Comparison of ENCODE assay signal across 2 cellular contexts in the genomic region with DNA sequence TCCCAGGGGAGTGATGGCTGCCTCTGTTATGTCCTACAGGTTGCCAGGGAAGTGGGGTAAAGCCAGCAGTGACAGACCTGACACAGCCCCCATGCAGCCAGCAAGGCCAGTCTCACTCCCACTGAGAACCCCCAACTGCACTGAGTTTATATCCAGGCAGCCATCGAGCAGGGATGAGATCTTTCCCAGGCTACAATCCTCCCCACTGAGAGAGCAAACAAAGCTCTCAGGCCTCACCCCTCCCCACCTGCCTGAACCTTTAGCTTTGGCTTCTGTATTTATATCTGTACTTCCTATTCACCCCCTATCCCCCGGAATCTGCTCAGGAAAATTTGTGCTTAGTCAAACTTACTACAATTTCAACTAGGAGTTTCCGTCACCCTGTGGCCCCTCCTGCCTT.
TF ChIP-seq lines count a peak whose summit lies in the region.

No MANE protein-coding gene starts in this region.

TF ChIP-seq in GM23338, 12 proteins besides CTCF, POLR2A, EP300 and RAD21 (continues in another document):
- TF ChIP-seq, protein P1, sequence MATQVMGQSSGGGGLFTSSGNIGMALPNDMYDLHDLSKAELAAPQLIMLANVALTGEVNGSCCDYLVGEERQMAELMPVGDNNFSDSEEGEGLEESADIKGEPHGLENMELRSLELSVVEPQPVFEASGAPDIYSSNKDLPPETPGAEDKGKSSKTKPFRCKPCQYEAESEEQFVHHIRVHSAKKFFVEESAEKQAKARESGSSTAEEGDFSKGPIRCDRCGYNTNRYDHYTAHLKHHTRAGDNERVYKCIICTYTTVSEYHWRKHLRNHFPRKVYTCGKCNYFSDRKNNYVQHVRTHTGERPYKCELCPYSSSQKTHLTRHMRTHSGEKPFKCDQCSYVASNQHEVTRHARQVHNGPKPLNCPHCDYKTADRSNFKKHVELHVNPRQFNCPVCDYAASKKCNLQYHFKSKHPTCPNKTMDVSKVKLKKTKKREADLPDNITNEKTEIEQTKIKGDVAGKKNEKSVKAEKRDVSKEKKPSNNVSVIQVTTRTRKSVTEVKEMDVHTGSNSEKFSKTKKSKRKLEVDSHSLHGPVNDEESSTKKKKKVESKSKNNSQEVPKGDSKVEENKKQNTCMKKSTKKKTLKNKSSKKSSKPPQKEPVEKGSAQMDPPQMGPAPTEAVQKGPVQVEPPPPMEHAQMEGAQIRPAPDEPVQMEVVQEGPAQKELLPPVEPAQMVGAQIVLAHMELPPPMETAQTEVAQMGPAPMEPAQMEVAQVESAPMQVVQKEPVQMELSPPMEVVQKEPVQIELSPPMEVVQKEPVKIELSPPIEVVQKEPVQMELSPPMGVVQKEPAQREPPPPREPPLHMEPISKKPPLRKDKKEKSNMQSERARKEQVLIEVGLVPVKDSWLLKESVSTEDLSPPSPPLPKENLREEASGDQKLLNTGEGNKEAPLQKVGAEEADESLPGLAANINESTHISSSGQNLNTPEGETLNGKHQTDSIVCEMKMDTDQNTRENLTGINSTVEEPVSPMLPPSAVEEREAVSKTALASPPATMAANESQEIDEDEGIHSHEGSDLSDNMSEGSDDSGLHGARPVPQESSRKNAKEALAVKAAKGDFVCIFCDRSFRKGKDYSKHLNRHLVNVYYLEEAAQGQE (IDR thresholded peaks at IDR 0.05; ENCODE audit: unreplicated experiment) = no peak
- TF ChIP-seq ZNF331 (CRISPR knock-in tag; IDR thresholded peaks at IDR 0.05; ENCODE audit: low read depth) = no peak
- TF ChIP-seq EZH2 (IDR thresholded peaks at IDR 0.05; ENCODE audit: low read depth, unreplicated experiment) = no peak
- no peak for TF ChIP-seq NANOG (IDR thresholded peaks at IDR 0.05; ENCODE audit: borderline replicate concordance)
- TF ChIP-seq, protein P2, sequence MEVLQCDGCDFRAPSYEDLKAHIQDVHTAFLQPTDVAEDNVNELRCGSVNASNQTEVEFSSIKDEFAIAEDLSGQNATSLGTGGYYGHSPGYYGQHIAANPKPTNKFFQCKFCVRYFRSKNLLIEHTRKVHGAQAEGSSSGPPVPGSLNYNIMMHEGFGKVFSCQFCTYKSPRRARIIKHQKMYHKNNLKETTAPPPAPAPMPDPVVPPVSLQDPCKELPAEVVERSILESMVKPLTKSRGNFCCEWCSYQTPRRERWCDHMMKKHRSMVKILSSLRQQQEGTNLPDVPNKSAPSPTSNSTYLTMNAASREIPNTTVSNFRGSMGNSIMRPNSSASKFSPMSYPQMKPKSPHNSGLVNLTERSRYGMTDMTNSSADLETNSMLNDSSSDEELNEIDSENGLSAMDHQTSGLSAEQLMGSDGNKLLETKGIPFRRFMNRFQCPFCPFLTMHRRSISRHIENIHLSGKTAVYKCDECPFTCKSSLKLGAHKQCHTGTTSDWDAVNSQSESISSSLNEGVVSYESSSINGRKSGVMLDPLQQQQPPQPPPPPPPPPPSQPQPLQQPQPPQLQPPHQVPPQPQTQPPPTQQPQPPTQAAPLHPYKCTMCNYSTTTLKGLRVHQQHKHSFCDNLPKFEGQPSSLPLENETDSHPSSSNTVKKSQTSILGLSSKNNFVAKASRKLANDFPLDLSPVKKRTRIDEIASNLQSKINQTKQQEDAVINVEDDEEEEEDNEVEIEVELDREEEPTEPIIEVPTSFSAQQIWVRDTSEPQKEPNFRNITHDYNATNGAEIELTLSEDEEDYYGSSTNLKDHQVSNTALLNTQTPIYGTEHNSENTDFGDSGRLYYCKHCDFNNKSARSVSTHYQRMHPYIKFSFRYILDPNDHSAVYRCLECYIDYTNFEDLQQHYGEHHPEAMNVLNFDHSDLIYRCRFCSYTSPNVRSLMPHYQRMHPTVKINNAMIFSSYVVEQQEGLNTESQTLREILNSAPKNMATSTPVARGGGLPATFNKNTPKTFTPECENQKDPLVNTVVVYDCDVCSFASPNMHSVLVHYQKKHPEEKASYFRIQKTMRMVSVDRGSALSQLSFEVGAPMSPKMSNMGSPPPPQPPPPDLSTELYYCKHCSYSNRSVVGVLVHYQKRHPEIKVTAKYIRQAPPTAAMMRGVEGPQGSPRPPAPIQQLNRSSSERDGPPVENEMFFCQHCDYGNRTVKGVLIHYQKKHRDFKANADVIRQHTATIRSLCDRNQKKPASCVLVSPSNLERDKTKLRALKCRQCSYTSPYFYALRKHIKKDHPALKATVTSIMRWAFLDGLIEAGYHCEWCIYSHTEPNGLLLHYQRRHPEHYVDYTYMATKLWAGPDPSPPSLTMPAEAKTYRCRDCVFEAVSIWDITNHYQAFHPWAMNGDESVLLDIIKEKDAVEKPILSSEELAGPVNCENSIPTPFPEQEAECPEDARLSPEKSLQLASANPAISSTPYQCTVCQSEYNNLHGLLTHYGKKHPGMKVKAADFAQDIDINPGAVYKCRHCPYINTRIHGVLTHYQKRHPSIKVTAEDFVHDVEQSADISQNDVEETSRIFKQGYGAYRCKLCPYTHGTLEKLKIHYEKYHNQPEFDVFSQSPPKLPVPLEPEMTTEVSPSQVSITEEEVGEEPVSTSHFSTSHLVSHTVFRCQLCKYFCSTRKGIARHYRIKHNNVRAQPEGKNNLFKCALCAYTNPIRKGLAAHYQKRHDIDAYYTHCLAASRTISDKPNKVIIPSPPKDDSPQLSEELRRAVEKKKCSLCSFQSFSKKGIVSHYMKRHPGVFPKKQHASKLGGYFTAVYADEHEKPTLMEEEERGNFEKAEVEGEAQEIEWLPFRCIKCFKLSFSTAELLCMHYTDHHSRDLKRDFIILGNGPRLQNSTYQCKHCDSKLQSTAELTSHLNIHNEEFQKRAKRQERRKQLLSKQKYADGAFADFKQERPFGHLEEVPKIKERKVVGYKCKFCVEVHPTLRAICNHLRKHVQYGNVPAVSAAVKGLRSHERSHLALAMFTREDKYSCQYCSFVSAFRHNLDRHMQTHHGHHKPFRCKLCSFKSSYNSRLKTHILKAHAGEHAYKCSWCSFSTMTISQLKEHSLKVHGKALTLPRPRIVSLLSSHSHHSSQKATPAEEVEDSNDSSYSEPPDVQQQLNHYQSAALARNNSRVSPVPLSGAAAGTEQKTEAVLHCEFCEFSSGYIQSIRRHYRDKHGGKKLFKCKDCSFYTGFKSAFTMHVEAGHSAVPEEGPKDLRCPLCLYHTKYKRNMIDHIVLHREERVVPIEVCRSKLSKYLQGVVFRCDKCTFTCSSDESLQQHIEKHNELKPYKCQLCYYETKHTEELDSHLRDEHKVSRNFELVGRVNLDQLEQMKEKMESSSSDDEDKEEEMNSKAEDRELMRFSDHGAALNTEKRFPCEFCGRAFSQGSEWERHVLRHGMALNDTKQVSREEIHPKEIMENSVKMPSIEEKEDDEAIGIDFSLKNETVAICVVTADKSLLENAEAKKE (CRISPR knock-in tag; IDR thresholded peaks at IDR 0.05) = no peak
- TF ChIP-seq ZNF114 (CRISPR knock-in tag; IDR thresholded peaks at IDR 0.05) = no peak
- no peak for TF ChIP-seq CREB1 (CRISPR knock-in tag; IDR thresholded peaks at IDR 0.05; ENCODE audit: low read depth)
- no peak for TF ChIP-seq EZH2phosphoT487 (IDR thresholded peaks at IDR 0.05; ENCODE audit: unreplicated experiment)
- no peak for TF ChIP-seq JUNB (IDR thresholded peaks at IDR 0.05; ENCODE audit: unreplicated experiment)
- TF ChIP-seq POLR2AphosphoS5 (IDR thresholded peaks at IDR 0.05; ENCODE audit: low read depth) = no peak

TF ChIP-seq in WTC11, 78 proteins besides CTCF, POLR2A, EP300 and RAD21 (continued from another document):
- TF ChIP-seq, protein P3, sequence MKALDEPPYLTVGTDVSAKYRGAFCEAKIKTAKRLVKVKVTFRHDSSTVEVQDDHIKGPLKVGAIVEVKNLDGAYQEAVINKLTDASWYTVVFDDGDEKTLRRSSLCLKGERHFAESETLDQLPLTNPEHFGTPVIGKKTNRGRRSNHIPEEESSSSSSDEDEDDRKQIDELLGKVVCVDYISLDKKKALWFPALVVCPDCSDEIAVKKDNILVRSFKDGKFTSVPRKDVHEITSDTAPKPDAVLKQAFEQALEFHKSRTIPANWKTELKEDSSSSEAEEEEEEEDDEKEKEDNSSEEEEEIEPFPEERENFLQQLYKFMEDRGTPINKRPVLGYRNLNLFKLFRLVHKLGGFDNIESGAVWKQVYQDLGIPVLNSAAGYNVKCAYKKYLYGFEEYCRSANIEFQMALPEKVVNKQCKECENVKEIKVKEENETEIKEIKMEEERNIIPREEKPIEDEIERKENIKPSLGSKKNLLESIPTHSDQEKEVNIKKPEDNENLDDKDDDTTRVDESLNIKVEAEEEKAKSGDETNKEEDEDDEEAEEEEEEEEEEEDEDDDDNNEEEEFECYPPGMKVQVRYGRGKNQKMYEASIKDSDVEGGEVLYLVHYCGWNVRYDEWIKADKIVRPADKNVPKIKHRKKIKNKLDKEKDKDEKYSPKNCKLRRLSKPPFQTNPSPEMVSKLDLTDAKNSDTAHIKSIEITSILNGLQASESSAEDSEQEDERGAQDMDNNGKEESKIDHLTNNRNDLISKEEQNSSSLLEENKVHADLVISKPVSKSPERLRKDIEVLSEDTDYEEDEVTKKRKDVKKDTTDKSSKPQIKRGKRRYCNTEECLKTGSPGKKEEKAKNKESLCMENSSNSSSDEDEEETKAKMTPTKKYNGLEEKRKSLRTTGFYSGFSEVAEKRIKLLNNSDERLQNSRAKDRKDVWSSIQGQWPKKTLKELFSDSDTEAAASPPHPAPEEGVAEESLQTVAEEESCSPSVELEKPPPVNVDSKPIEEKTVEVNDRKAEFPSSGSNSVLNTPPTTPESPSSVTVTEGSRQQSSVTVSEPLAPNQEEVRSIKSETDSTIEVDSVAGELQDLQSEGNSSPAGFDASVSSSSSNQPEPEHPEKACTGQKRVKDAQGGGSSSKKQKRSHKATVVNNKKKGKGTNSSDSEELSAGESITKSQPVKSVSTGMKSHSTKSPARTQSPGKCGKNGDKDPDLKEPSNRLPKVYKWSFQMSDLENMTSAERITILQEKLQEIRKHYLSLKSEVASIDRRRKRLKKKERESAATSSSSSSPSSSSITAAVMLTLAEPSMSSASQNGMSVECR (CRISPR knock-in tag; IDR thresholded peaks at IDR 0.05; ENCODE audit: borderline replicate concordance) = no peak
- TF ChIP-seq ESRRA (CRISPR knock-in tag; IDR thresholded peaks at IDR 0.05; ENCODE audit: borderline replicate concordance) = no peak
- TF ChIP-seq FOXK1 (CRISPR knock-in tag; IDR thresholded peaks at IDR 0.05) = no peak
TF ChIP-seq in WTC11: peak in this region for 0.
